In the genomic region with DNA sequence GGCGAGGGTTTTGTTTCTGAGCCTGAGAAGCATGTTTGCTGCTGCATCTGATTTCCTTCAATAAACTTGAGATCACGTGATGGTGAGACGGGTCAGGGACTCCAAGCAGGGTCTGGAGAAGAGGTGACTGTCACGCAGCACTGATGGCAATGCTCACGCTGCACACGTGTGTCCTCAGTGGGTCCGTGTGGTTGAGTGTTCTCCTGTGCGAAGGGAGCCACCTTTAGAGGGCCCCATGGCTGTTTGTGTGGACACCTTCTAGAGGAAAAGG, we compare ENCODE assay signal across 16 cellular contexts.
"Had no signal": no experiment of that assay in that cellular context is flagged by ENCODE, and none has a peak within 500 bp of the region (broad histone marks: within the 10 kb centered on the region; RNA-seq: fewer than 3 reads in every experiment).

No MANE protein-coding gene starts in this region.

- H3K9me3 Mint-ChIP-seq: natural killer cell; T-cell; T-helper 2 cell treated with Interferon-gamma antibody and Interleukin-4, amounts not matched to agents 5 μg/mL and 100 μg/mL, for 36 hours had no signal

- H3K27ac Mint-ChIP-seq: T-cell; T-helper 2 cell treated with Interferon-gamma antibody and Interleukin-4, amounts not matched to agents 5 μg/mL and 100 μg/mL, for 36 hours had no signal

- H3K4me3 Mint-ChIP-seq: natural killer cell; T-helper 2 cell treated with Interferon-gamma antibody and Interleukin-4, amounts not matched to agents 5 μg/mL and 100 μg/mL, for 36 hours had no signal

- H3K36me3 Mint-ChIP-seq: natural killer cell, T-cell had no signal

- DNase-seq: activated CD4-positive, alpha-beta T cell treated with anti-CD3 and anti-CD28 coated beads for 1 hour; activated CD4-positive, alpha-beta T cell treated with anti-CD3 and anti-CD28 coated beads, Interleukin-2, amount 50 U/mL, for 1 hour; activated gamma-delta T cell; activated naive CD4-positive, alpha-beta T cell treated with anti-CD3 and anti-CD28 coated beads, Interleukin-2, amount 50 U/mL, for 16 hours; anterior cingulate cortex; body of pancreas; dermis blood vessel endothelial cell; effector memory CD4-positive, alpha-beta T cell; foreskin keratinocyte; glutamatergic neuron; kidney glomerular epithelial cell; natural killer cell; stimulated activated CD4-positive, alpha-beta T cell treated with anti-CD3 and anti-CD28 coated beads, Interleukin-15, amount 100 ng/mL, for 24 hours; stimulated activated naive CD4-positive, alpha-beta T cell treated with Interleukin-2 at 50 U/mL for 16 hours had no signal
